In genomic region chr22:30531651-30532608, GRCh38 we compare ENCODE assay signal across 25 cellular contexts. TPM values are rescaled to one million over a fixed set of nuclear protein-coding genes. Genes with fewer than 3 reads are reported as not detected.
DNase-seq lines count a peak whose midpoint lies in the region; ATAC-seq, FAIRE-seq and TF ChIP-seq lines count a peak whose summit lies in the region.
"Had no signal": no experiment of that assay in that cellular context is flagged by ENCODE, and none has a peak within 500 bp of the region (broad histone marks: within the 10 kb centered on the region; RNA-seq: fewer than 3 reads in every experiment).

No MANE protein-coding gene starts in this region.

- H3K9me3 ChIP-seq in IMR-90 (ENCODE audit: control insufficient read depth, insufficient read depth, low read length) (no peaks in the 10 kb centered on the region), H1 (ENCODE audit: insufficient read depth in 2 of 2, low read depth in 1 of 2, low read length in 1 of 2) (no peaks in the 10 kb centered on the region)
- H3K9me3 ChIP-seq: BLaER1 treated with 17β-estradiol and CSF1 and Interleukin-3, amounts not matched to agents 10 nM and 100 nM; Caco-2; SJSA1 had no signal

- H4K8ac ChIP-seq in IMR-90 (ENCODE audit: low read depth in 2 of 2, low read length in 2 of 2), result no peak overlapping the region
- 0 out of 2 replicates have a peak overlapping the region, but pooled peaks have one; percentile 35 for H4K8ac ChIP-seq in H1 (ENCODE audit: extremely low read depth, insufficient read depth, low read length)

- no peak for TF ChIP-seq RAD21 in IMR-90 (IDR thresholded peaks at IDR 0.05; ENCODE audit: low read length)
- peak in 1 of 2 experiments; percentile 15; a peak in 1 of 4 replicates for TF ChIP-seq RAD21 in H1 (IDR thresholded peaks at IDR 0.05 in 1 of 2, conservative IDR thresholded peaks at IDR 0.05 in 1 of 2; ENCODE audit: low read depth in 2 of 2, low read length in 2 of 2)

- no peak for ATAC-seq in IMR-90 (ENCODE audit: low read depth)
- ATAC-seq in HG03025 (IDR thresholded peaks at IDR 0.05; ENCODE audit: low FRiP score, unreplicated experiment), result no peak
- ATAC-seq in GM18505 (IDR thresholded peaks at IDR 0.05; ENCODE audit: unreplicated experiment), result no peak

- TF ChIP-seq EP300 in H1 (IDR thresholded peaks at IDR 0.05; ENCODE audit: borderline replicate concordance in 1 of 2, low read depth in 2 of 2, low read length in 2 of 2), result no peak

- no peak overlapping the region for H3K4ac ChIP-seq in IMR-90 (ENCODE audit: low read depth, low read length)
- no peak overlapping the region for H3K4ac ChIP-seq in H1 (replicated peaks; ENCODE audit: insufficient read length, low read depth, low read length)

- intact Hi-C loops in IMR-90 (cut with micrococcal nuclease), result no loop called here

- in situ Hi-C loops in IMR-90 (cut with MboI; ENCODE audit: low sequenced_read_pairs), result no loop called here

- H3K79me2 ChIP-seq in H1 (ENCODE audit: control insufficient read depth in 1 of 2, insufficient read depth in 2 of 2, low read length in 2 of 2), result no peaks in the 10 kb centered on the region

- H3K9ac ChIP-seq in IMR-90 (ENCODE audit: low read depth, low read length) (no peak overlapping the region), H1 (replicated peaks in 1 of 4; ENCODE audit: extremely low read depth in 1 of 4, low read depth in 3 of 4, low read length in 3 of 4) (no peak overlapping the region)
- H3K9ac ChIP-seq: BLaER1 treated with 17β-estradiol and CSF1 and Interleukin-3, amounts not matched to agents 10 nM and 100 nM had no signal

- no peak for TF ChIP-seq POLR2A in IMR-90 (IDR thresholded peaks at IDR 0.05; ENCODE audit: low read depth, low read length)
- no peak for TF ChIP-seq POLR2A in H1 (IDR thresholded peaks at IDR 0.05; ENCODE audit: control extremely low read depth in 1 of 2, low read depth in 2 of 2, low read length in 2 of 2)
- TF ChIP-seq POLR2A in GM18505 (IDR thresholded peaks at IDR 0.05; ENCODE audit: borderline replicate concordance, extremely low read depth, insufficient read depth, insufficient read length), result no peak

- no peaks in the 10 kb centered on the region for H3K23me2 ChIP-seq in H1 (ENCODE audit: low read depth, low read length)

- H3K79me1 ChIP-seq in IMR-90 (ENCODE audit: low read depth in 1 of 2, low read length in 2 of 2) (no peaks in the 10 kb centered on the region), H1 (ENCODE audit: low read depth, low read length) (no peaks in the 10 kb centered on the region)

- WGBS in IMR-90 (ENCODE audit: extremely low coverage in 2 of 2, insufficient read length in 1 of 2), 2 experiments, result 60% methylated on average over 5 of the region's 17 CpGs; no CpG with 5 or more reads in 1 of the 2 experiments
- WGBS in H1 (ENCODE audit: extremely low coverage in 1 of 2, insufficient coverage in 1 of 2, insufficient read length in 1 of 2, insufficient replicate concordance in 2 of 2, low coverage in 1 of 2, low lambda C conversion rate in 2 of 2, missing lambda C conversion rate in 1 of 2), 2 experiments, result 91% methylated on average over 17 of the region's 17 CpGs; no CpG with 5 or more reads in 1 of the 2 experiments

- H3K14ac ChIP-seq in IMR-90 (replicated peaks; ENCODE audit: low read depth, low read length), result no peak overlapping the region
- H3K14ac ChIP-seq in H1 (ENCODE audit: insufficient read length), result no peak overlapping the region

- H2BK5ac ChIP-seq in IMR-90 (ENCODE audit: low read depth, low read length, poor library complexity, severe bottlenecking) (no peak overlapping the region), H1 (ENCODE audit: low read depth, low read length) (no peak overlapping the region)

- H4K20me1 ChIP-seq in IMR-90 (ENCODE audit: insufficient read depth, low read length) (no peaks in the 10 kb centered on the region), H1 (replicated peaks in 1 of 2; ENCODE audit: control insufficient read depth in 1 of 2, insufficient read depth in 2 of 2, low read length in 2 of 2) (peaks cover 0 to 1% of the 10 kb centered on the region in 2 experiments)

- H2BK20ac ChIP-seq in IMR-90 (ENCODE audit: low read depth, low read length) (no peak overlapping the region), H1 (ENCODE audit: low read length) (no peak overlapping the region)

- H2BK15ac ChIP-seq in IMR-90 (ENCODE audit: low read depth, low read length), result no peak overlapping the region
- no peak overlapping the region for H2BK15ac ChIP-seq in H1 (ENCODE audit: low read length)

- H3K27me3 ChIP-seq in H7 (ENCODE audit: control insufficient read depth, insufficient read depth, low read length), result no peaks in the 10 kb centered on the region
- H3K27me3 ChIP-seq in IMR-90 (ENCODE audit: control insufficient read depth, insufficient read depth, low read length), result peaks cover 15% of the 10 kb centered on the region
- no peaks in the 10 kb centered on the region for H3K27me3 ChIP-seq in H1 (replicated peaks in 1 of 4; ENCODE audit: control insufficient read depth in 3 of 4, extremely low read depth in 1 of 4, insufficient read depth in 3 of 4, low read length in 3 of 4)
- H3K27me3 ChIP-seq: BLaER1 treated with 17β-estradiol and CSF1 and Interleukin-3, amounts not matched to agents 10 nM and 100 nM; SJSA1 had no signal

- H2AFZ ChIP-seq in IMR-90 (replicated peaks; ENCODE audit: low read length, poor library complexity) (no peak overlapping the region), H1 (ENCODE audit: low read length) (no peak overlapping the region)

- H3K18ac ChIP-seq in IMR-90 (ENCODE audit: low read depth, low read length) (no peak overlapping the region), H1 (ENCODE audit: extremely low read depth, low read length) (no peak overlapping the region)

- no peak overlapping the region for H3K27ac ChIP-seq in IMR-90 (ENCODE audit: insufficient read depth, low read length)
- no peak overlapping the region for H3K27ac ChIP-seq in H1 (ENCODE audit: low read depth, low read length)
- H3K27ac ChIP-seq: BLaER1 treated with 17β-estradiol and CSF1 and Interleukin-3, amounts not matched to agents 10 nM and 100 nM; SJSA1 had no signal

- no peak overlapping the region for H3K4me2 ChIP-seq in IMR-90 (ENCODE audit: low read depth, low read length)
- H3K4me2 ChIP-seq in H1 (ENCODE audit: insufficient read depth in 1 of 2, low read depth in 2 of 2, low read length in 2 of 2), result no peak overlapping the region
- H3K4me2 ChIP-seq: BLaER1 treated with 17β-estradiol and CSF1 and Interleukin-3, amounts not matched to agents 10 nM and 100 nM had no signal

- no TSS peak for BruUV-seq in IMR-90 (replicated peaks; lab: Mats Ljungman, UMichigan)

- no peak overlapping the region for H3K23ac ChIP-seq in IMR-90 (ENCODE audit: low read depth, low read length)
- no peak overlapping the region for H3K23ac ChIP-seq in H1 (ENCODE audit: insufficient read length)

- H3K4me3 ChIP-seq in H7 (ENCODE audit: insufficient read depth, low read depth, low read length) (no peak overlapping the region), IMR-90 (ENCODE audit: insufficient read depth, low read depth, low read length) (no peak overlapping the region), H1 (ENCODE audit: extremely low read depth in 1 of 4, insufficient read depth in 2 of 4, low read depth in 3 of 4, low read length in 4 of 4) (no peak overlapping the region)
- H3K4me3 ChIP-seq: BLaER1 treated with 17β-estradiol and CSF1 and Interleukin-3, amounts not matched to agents 10 nM and 100 nM; SJSA1 had no signal

- H2AK5ac ChIP-seq in IMR-90 (ENCODE audit: low read depth, low read length) (no peak overlapping the region), H1 (ENCODE audit: low read depth, low read length) (no peak overlapping the region)

- peak overlapping the region; percentile 13 for H2AK9ac ChIP-seq in IMR-90 (replicated peaks; ENCODE audit: low read depth, low read length, poor library complexity)

- no peaks in the 10 kb centered on the region for H3K36me3 ChIP-seq in H7 (replicated peaks; ENCODE audit: control insufficient read depth, insufficient read depth, low read length)
- H3K36me3 ChIP-seq in IMR-90 (ENCODE audit: control insufficient read depth, insufficient read depth, low read length), result no peaks in the 10 kb centered on the region
- H3K36me3 ChIP-seq in H1 (ENCODE audit: control insufficient read depth in 2 of 4, insufficient read depth in 4 of 4, low read length in 3 of 4), result no peaks in the 10 kb centered on the region
- H3K36me3 ChIP-seq: BLaER1 treated with 17β-estradiol and CSF1 and Interleukin-3, amounts not matched to agents 10 nM and 100 nM; SJSA1 had no signal

- H4K5ac ChIP-seq in IMR-90 (ENCODE audit: low read depth, low read length) (no peak overlapping the region), H1 (ENCODE audit: insufficient read length, low read depth, low read length) (no peak overlapping the region)

- TF ChIP-seq CTCF in IMR-90 (conservative IDR thresholded peaks at IDR 0.05; ENCODE audit: low read depth, low read length) (no peak), H1 (IDR thresholded peaks at IDR 0.05; ENCODE audit: control extremely low read depth in 1 of 3, insufficient read depth in 1 of 3, low read depth in 1 of 3, low read length in 3 of 3) (peak; percentile 22 to 37 (median 30))

- CTCF ChIA-PET in IMR-90 (lab: Yijun Ruan, JAX) (no interaction called here), H1 (lab: Charles Lee; ENCODE audit: partially characterized antibody) (interaction anchor here (0.6 to 1.5 kb wide), 8 partner anchors 8 to 86 kb away, joined by 3 to 8 read pairs (median 4); no protein-coding TSS in a partner anchor)

- no peaks in the 10 kb centered on the region for H3K9me1 ChIP-seq in IMR-90 (ENCODE audit: insufficient read depth, low read length)

- H2BK120ac ChIP-seq in IMR-90 (ENCODE audit: low read depth, low read length), result no peak overlapping the region
- no peak overlapping the region for H2BK120ac ChIP-seq in H1 (replicated peaks; ENCODE audit: low read depth, low read length)

- DNase-seq in H7, result peak; percentile 59
- DNase-seq in IMR-90, result no peak
- no peak for DNase-seq in H1 (ENCODE audit: low read depth in 1 of 2, low spot score in 2 of 2)
- no peak for DNase-seq in NCI-H510A (lab: John Stamatoyannopoulos, UW)
- no peak for DNase-seq in DMS 273 (lab: John Stamatoyannopoulos, UW; ENCODE audit: unreplicated experiment)
- DNase-seq: ACHN; Caco-2; CD4-positive, alpha-beta memory T cell; DND-41; KBM-7; MM.1S; NCI-H1048; NCI-H1417 treated with DMSO at 0.1 percent for 48 hours; NCI-H187; NCI-H446; NCI-H526 treated with DMSO at 0.1 percent for 48 hours; OCI-M1 had no signal

- H3K4me1 ChIP-seq in IMR-90 (ENCODE audit: control insufficient read depth, insufficient read depth, low read length) (no peaks in the 10 kb centered on the region), H1 (replicated peaks in 1 of 4; ENCODE audit: control insufficient read depth in 3 of 4, insufficient read depth in 4 of 4, low read length in 3 of 4) (no peaks in the 10 kb centered on the region; a peak in 1 of 7 replicates)
- H3K4me1 ChIP-seq: Caco-2, SJSA1 had no signal

- POLR2A ChIA-PET in IMR-90 (lab: Charles Lee; ENCODE audit: unreplicated experiment), result interaction anchor here (0.6 kb wide), 1 partner anchor 9 kb away, joined by 4 read pairs; no protein-coding TSS in a partner anchor
- POLR2A ChIA-PET in H1 (lab: Charles Lee; ENCODE audit: partially characterized antibody), result no interaction called here

- no peak for FAIRE-seq in H1 (lab: Jason Lieb, UNC)
- FAIRE-seq: GM12892, GM18507, H54 had no signal

- no peak overlapping the region for H2BK12ac ChIP-seq in H1 (ENCODE audit: low read depth, low read length)

- dilution Hi-C loops in IMR-90 (cut with HindIII; ENCODE audit: low sequenced_read_pairs, unreplicated experiment), result no loop called here

- H4K91ac ChIP-seq in IMR-90 (ENCODE audit: insufficient read depth, low read depth, low read length), result no peak overlapping the region
- H4K91ac ChIP-seq in H1 (replicated peaks; ENCODE audit: insufficient read length, low read length), result no peak overlapping the region

- H3K56ac ChIP-seq in IMR-90 (ENCODE audit: extremely low read depth, insufficient read depth, low read length) (no peak overlapping the region), H1 (replicated peaks; ENCODE audit: insufficient read length, low read depth, low read length) (no peak overlapping the region)

RNA-seq across cellular contexts. Expression of gene SEC14L6, which starts 14.6 kb away (rescaled TPM):
- total RNA-seq in H7 (2014; rRNA removed; shearing (Covaris generic)), result 0.17 and 0.55 TPM in 2 replicates
- total RNA-seq in IMR-90 (2012; rRNA removed), result not detected in 2 replicates
- 0.09 TPM in 1 of 2 replicates, not detected in the other for polyA plus RNA-seq in IMR-90 (2012; rRNA removed)
- polyA plus RNA-seq in IMR-90 (2012; cell fraction: cytosol; rRNA removed), result 0.08 and 0.23 TPM in 2 replicates
- 0.04 and 0.09 TPM in 2 replicates for polyA plus RNA-seq in IMR-90 (2012; cell fraction: nucleus; rRNA removed; ENCODE audit: low replicate concordance)
- 0.63 and 0.80 TPM in 2 replicates for total RNA-seq in H1 (2021; fragmentation: NEBNext Ultra II Directional; extraction: Animal tissue kit (Norgen Biotek cat#: 25700))
- polyA plus RNA-seq in H1 (2011; rRNA removed), result 1.9 and 2.1 TPM in 2 replicates
- 1.8 TPM for polyA plus RNA-seq in H1 (2011; cell fraction: cytosol; rRNA removed)
- 3.9 TPM for polyA plus RNA-seq in H1 (2011; cell fraction: nucleus; rRNA removed)
- polyA plus RNA-seq in H1 (2012, experiment 1 of 2), result 1.2 to 1.9 TPM (median 1.6 TPM) in 4 replicates
- polyA plus RNA-seq in H1 (2012, experiment 2 of 2), result 0.70 TPM
- polyA plus RNA-seq in H1 (2013, experiment 1 of 2), result 1.1 TPM
- 0.75 TPM for polyA plus RNA-seq in H1 (2013, experiment 2 of 2)
- polyA minus RNA-seq in H1 (2011; rRNA and poly(A)+ RNA removed), result 1.5 and 2.1 TPM in 2 replicates
- polyA minus RNA-seq in H1 (2011; cell fraction: cytosol; rRNA and poly(A)+ RNA removed), result 0.51 TPM
- 1.00 TPM for polyA minus RNA-seq in H1 (2011; cell fraction: nucleus; rRNA and poly(A)+ RNA removed)
- total RNA-seq: CD4-positive, alpha-beta memory T cell; SJSA1 had no signal
- polyA plus RNA-seq: CD4-positive, alpha-beta memory T cell had no signal

RNA-seq across cellular contexts. Expression of gene SEC14L4, which starts 26.4 kb away (rescaled TPM):
- not detected in 2 replicates for total RNA-seq in H7 (2014; rRNA removed; shearing (Covaris generic))
- total RNA-seq in IMR-90 (2012; rRNA removed), result not detected in 2 replicates
- polyA plus RNA-seq in IMR-90 (2012; rRNA removed) (not detected in 2 replicates), H1 (2011; rRNA removed) (2.6 and 2.9 TPM in 2 replicates)
- polyA plus RNA-seq in IMR-90 (2012; cell fraction: cytosol; rRNA removed), result not detected in 2 replicates
- polyA plus RNA-seq in IMR-90 (2012; cell fraction: nucleus; rRNA removed; ENCODE audit: low replicate concordance), result not detected in 2 replicates
- 3.9 and 4.9 TPM in 2 replicates for total RNA-seq in H1 (2021; fragmentation: NEBNext Ultra II Directional; extraction: Animal tissue kit (Norgen Biotek cat#: 25700))
- polyA plus RNA-seq in H1 (2011; cell fraction: cytosol; rRNA removed), result 3.8 TPM
- 5.6 TPM for polyA plus RNA-seq in H1 (2011; cell fraction: nucleus; rRNA removed)
- 2.1 to 4.0 TPM (median 3.6 TPM) in 4 replicates for polyA plus RNA-seq in H1 (2012, experiment 1 of 2)
- polyA plus RNA-seq in H1 (2012, experiment 2 of 2), result 2.1 TPM
- polyA plus RNA-seq in H1 (2013, experiment 1 of 2), result 2.2 TPM
- 2.1 TPM for polyA plus RNA-seq in H1 (2013, experiment 2 of 2)
- 3.2 and 3.3 TPM in 2 replicates for polyA minus RNA-seq in H1 (2011; rRNA and poly(A)+ RNA removed)
- polyA minus RNA-seq in H1 (2011; cell fraction: cytosol; rRNA and poly(A)+ RNA removed), result 1.2 TPM
- polyA minus RNA-seq in H1 (2011; cell fraction: nucleus; rRNA and poly(A)+ RNA removed), result 2.0 TPM
- total RNA-seq: Caco-2; CD4-positive, alpha-beta memory T cell; Right ventricle myocardium inferior; SJSA1 had no signal
- polyA plus RNA-seq: CD4-positive, alpha-beta memory T cell had no signal

RNA-seq across cellular contexts. Expression of gene GAL3ST1, which starts 42.5 kb away (rescaled TPM):
- 8.4 and 11.9 TPM in 2 replicates for total RNA-seq in H7 (2014; rRNA removed; shearing (Covaris generic))
- not detected in 2 replicates for total RNA-seq in IMR-90 (2012; rRNA removed)
- polyA plus RNA-seq in IMR-90 (2012; rRNA removed) (not detected in 2 replicates), H1 (2011; rRNA removed) (32.1 and 32.5 TPM in 2 replicates)
- polyA plus RNA-seq in IMR-90 (2012; cell fraction: cytosol; rRNA removed), result 0.03 and 0.07 TPM in 2 replicates
- polyA plus RNA-seq in IMR-90 (2012; cell fraction: nucleus; rRNA removed; ENCODE audit: low replicate concordance), result 0.15 TPM in 1 of 2 replicates, not detected in the other
- 10.5 and 11.0 TPM in 2 replicates for total RNA-seq in H1 (2021; fragmentation: NEBNext Ultra II Directional; extraction: Animal tissue kit (Norgen Biotek cat#: 25700))
- polyA plus RNA-seq in H1 (2011; cell fraction: cytosol; rRNA removed), result 18.0 TPM
- polyA plus RNA-seq in H1 (2011; cell fraction: nucleus; rRNA removed), result 16.6 TPM
- 5.1 to 12.0 TPM (median 10.9 TPM) in 4 replicates for polyA plus RNA-seq in H1 (2012, experiment 1 of 2)
- 12.7 TPM for polyA plus RNA-seq in H1 (2012, experiment 2 of 2)
- polyA plus RNA-seq in H1 (2013, experiment 1 of 2), result 29.0 TPM
- 31.8 TPM for polyA plus RNA-seq in H1 (2013, experiment 2 of 2)
- 4.3 and 5.1 TPM in 2 replicates for polyA minus RNA-seq in H1 (2011; rRNA and poly(A)+ RNA removed)
- 11.2 TPM for polyA minus RNA-seq in H1 (2011; cell fraction: cytosol; rRNA and poly(A)+ RNA removed)
- 5.4 TPM for polyA minus RNA-seq in H1 (2011; cell fraction: nucleus; rRNA and poly(A)+ RNA removed)
- total RNA-seq: SJSA1 had no signal

RNA-seq across cellular contexts. Expression of gene PES1, which starts 59.8 kb away (rescaled TPM):
- total RNA-seq in H7 (2014; rRNA removed; shearing (Covaris generic)), result 86.2 and 111 TPM in 2 replicates
- 118 and 142 TPM in 2 replicates for total RNA-seq in IMR-90 (2012; rRNA removed)
- polyA plus RNA-seq in IMR-90 (2012; rRNA removed), result 113 and 120 TPM in 2 replicates
- polyA plus RNA-seq in IMR-90 (2012; cell fraction: cytosol; rRNA removed), result 91.4 and 114 TPM in 2 replicates
- polyA plus RNA-seq in IMR-90 (2012; cell fraction: nucleus; rRNA removed; ENCODE audit: low replicate concordance), result 98.2 and 133 TPM in 2 replicates
- total RNA-seq in H1 (2021; fragmentation: NEBNext Ultra II Directional; extraction: Animal tissue kit (Norgen Biotek cat#: 25700)), result 121 and 133 TPM in 2 replicates
- 191 and 247 TPM in 2 replicates for polyA plus RNA-seq in H1 (2011; rRNA removed)
- polyA plus RNA-seq in H1 (2011; cell fraction: cytosol; rRNA removed), result 147 TPM
- 202 TPM for polyA plus RNA-seq in H1 (2011; cell fraction: nucleus; rRNA removed)
- 90.7 to 127 TPM (median 115 TPM) in 4 replicates for polyA plus RNA-seq in H1 (2012, experiment 1 of 2)
- 136 TPM for polyA plus RNA-seq in H1 (2012, experiment 2 of 2)
- 73.6 TPM for polyA plus RNA-seq in H1 (2013, experiment 1 of 2)
- 74.6 TPM for polyA plus RNA-seq in H1 (2013, experiment 2 of 2)
- polyA minus RNA-seq in H1 (2011; rRNA and poly(A)+ RNA removed), result 186 and 236 TPM in 2 replicates
- polyA minus RNA-seq in H1 (2011; cell fraction: cytosol; rRNA and poly(A)+ RNA removed), result 73.2 TPM
- 84.9 TPM for polyA minus RNA-seq in H1 (2011; cell fraction: nucleus; rRNA and poly(A)+ RNA removed)
